In genomic region chr6:129601323-129601722, GRCh38 we compare ENCODE assay signal across 13 cellular contexts.
A peak's percentile ranks its signal among the peaks of the same experiment; 100 is the strongest.
DNase-seq lines count a peak whose midpoint lies in the region; ATAC-seq and TF ChIP-seq lines count a peak whose summit lies in the region.
"Had no signal": no experiment of that assay in that cellular context is flagged by ENCODE, and none has a peak within 500 bp of the region (broad histone marks: within the 10 kb centered on the region; RNA-seq: fewer than 3 reads in every experiment).

No MANE protein-coding gene starts in this region.

- no peaks in the 10 kb centered on the region for H3K4me1 ChIP-seq in breast epithelium
- H3K4me1 ChIP-seq in HEK293 (ENCODE audit: control insufficient read depth, insufficient read depth, low read length): no peaks in the 10 kb centered on the region
- peaks cover 0 to 3% (median 0%) of the 10 kb centered on the region in 4 donors for H3K4me1 ChIP-seq in upper lobe of left lung
- H3K4me1 ChIP-seq: BE2C had no signal

- H3K27ac Mint-ChIP-seq in MCF 10A (ENCODE audit: low read depth, unreplicated experiment): peak overlapping the region; percentile 6
- peak overlapping the region; percentile 77 for H3K27ac Mint-ChIP-seq in central memory CD8-positive, alpha-beta T cell (ENCODE audit: low read depth)
- peak overlapping the region; percentile 0 for H3K27ac Mint-ChIP-seq in stimulated activated naive B cell treated with anti-CD40 and anti-IgM and Interleukin-4, amounts not matched to agents 10 μg/mL and 1 μg/mL and 100 μg/mL, for 72 hours
- H3K27ac Mint-ChIP-seq: CD14-positive monocyte; CD8-positive, alpha-beta T cell had no signal

- DNase-seq in MCF 10A (ENCODE audit: unreplicated experiment): no peak
- no peak for DNase-seq in breast epithelium (ENCODE audit: low spot score in 2 of 2)
- DNase-seq in central memory CD8-positive, alpha-beta T cell (ENCODE audit: low spot score in 2 of 2): no peak
- DNase-seq in stimulated activated naive B cell treated with anti-CD40 and anti-IgM and Interleukin-4, amounts not matched to agents 10 μg/mL and 1 μg/mL and 100 μg/mL, for 72 hours: no peak
- DNase-seq in NOMO-1 (lab: John Stamatoyannopoulos, UW; ENCODE audit: unreplicated experiment in 2 of 2): no peak
- DNase-seq in upper lobe of left lung: no peak
- DNase-seq: BE2C; CD8-positive, alpha-beta T cell; COR-L47; DMS53; GM23248 had no signal

- H3K27ac ChIP-seq in breast epithelium: no peak overlapping the region
- H3K27ac ChIP-seq in HEK293 (ENCODE audit: extremely low read depth, low read depth, low read length): no peak overlapping the region
- H3K27ac ChIP-seq in upper lobe of left lung: no peak overlapping the region
- H3K27ac ChIP-seq: GM23248 had no signal

- H3K27me3 ChIP-seq in breast epithelium: no peaks in the 10 kb centered on the region
- no peaks in the 10 kb centered on the region for H3K27me3 ChIP-seq in upper lobe of left lung
- H3K27me3 ChIP-seq: BE2C had no signal

- no peaks in the 10 kb centered on the region for H3K36me3 ChIP-seq in breast epithelium
- no peaks in the 10 kb centered on the region for H3K36me3 ChIP-seq in HEK293 (ENCODE audit: control insufficient read depth in 2 of 2, insufficient read depth in 1 of 2, low read length in 2 of 2)
- peaks cover 0 to 25% (median 4%) of the 10 kb centered on the region in 4 donors for H3K36me3 ChIP-seq in upper lobe of left lung
- H3K36me3 ChIP-seq: BE2C had no signal

- H3K9me3 Mint-ChIP-seq in MCF 10A (ENCODE audit: unreplicated experiment): no peaks in the 10 kb centered on the region
- H3K9me3 Mint-ChIP-seq in central memory CD8-positive, alpha-beta T cell: no peaks in the 10 kb centered on the region
- no peaks in the 10 kb centered on the region for H3K9me3 Mint-ChIP-seq in stimulated activated naive B cell treated with anti-CD40 and anti-IgM and Interleukin-4, amounts not matched to agents 10 μg/mL and 1 μg/mL and 100 μg/mL, for 72 hours
- H3K9me3 Mint-ChIP-seq: CD14-positive monocyte; CD8-positive, alpha-beta T cell had no signal

- H3K9me3 ChIP-seq in breast epithelium (no peaks in the 10 kb centered on the region), HEK293 (ENCODE audit: control insufficient read depth, insufficient read depth, low read depth, low read length) (no peaks in the 10 kb centered on the region), upper lobe of left lung (no peaks in the 10 kb centered on the region)
- H3K9me3 ChIP-seq: BE2C had no signal

- H3K27me3 Mint-ChIP-seq in MCF 10A (ENCODE audit: insufficient read depth, unreplicated experiment): no peaks in the 10 kb centered on the region
- H3K27me3 Mint-ChIP-seq in central memory CD8-positive, alpha-beta T cell: no peaks in the 10 kb centered on the region
- H3K27me3 Mint-ChIP-seq in stimulated activated naive B cell treated with anti-CD40 and anti-IgM and Interleukin-4, amounts not matched to agents 10 μg/mL and 1 μg/mL and 100 μg/mL, for 72 hours: no peaks in the 10 kb centered on the region

- no peak for TF ChIP-seq EP300 in upper lobe of left lung (IDR thresholded peaks at IDR 0.05)

- H3K4me3 ChIP-seq in breast epithelium (no peak overlapping the region), HEK293 (ENCODE audit: low read depth, low read length) (no peak overlapping the region), upper lobe of left lung (no peak overlapping the region)
- H3K4me3 ChIP-seq: GM23248 had no signal

- POLR2A ChIA-PET in MCF 10A (lab: Yijun Ruan, JAX) (interaction anchor here (1.1 to 2.5 kb wide), 2 partner anchors 109 to 128 kb away, joined by 4 to 7 read pairs; partner anchors contain the start of gene ARHGAP18), HEK293 (lab: Yijun Ruan, JAX) (no interaction called here)

- no peaks in the 10 kb centered on the region for H3K36me3 Mint-ChIP-seq in MCF 10A (ENCODE audit: insufficient read depth, unreplicated experiment)
- peaks cover 4% of the 10 kb centered on the region for H3K36me3 Mint-ChIP-seq in central memory CD8-positive, alpha-beta T cell (ENCODE audit: insufficient read depth)
- H3K36me3 Mint-ChIP-seq in stimulated activated naive B cell treated with anti-CD40 and anti-IgM and Interleukin-4, amounts not matched to agents 10 μg/mL and 1 μg/mL and 100 μg/mL, for 72 hours: no peaks in the 10 kb centered on the region
- H3K36me3 Mint-ChIP-seq: CD8-positive, alpha-beta T cell had no signal

- no peak overlapping the region for H3K4me3 Mint-ChIP-seq in MCF 10A (ENCODE audit: unreplicated experiment)
- no peak overlapping the region for H3K4me3 Mint-ChIP-seq in central memory CD8-positive, alpha-beta T cell
- H3K4me3 Mint-ChIP-seq in stimulated activated naive B cell treated with anti-CD40 and anti-IgM and Interleukin-4, amounts not matched to agents 10 μg/mL and 1 μg/mL and 100 μg/mL, for 72 hours: no peak overlapping the region
- H3K4me3 Mint-ChIP-seq: CD14-positive monocyte; CD8-positive, alpha-beta T cell had no signal

- ATAC-seq in central memory CD8-positive, alpha-beta T cell (replicated peaks; ENCODE audit: extremely low read depth, poor library complexity, severe bottlenecking): no peak
- no peak for ATAC-seq in stimulated activated naive B cell treated with anti-CD40 and anti-IgM and Interleukin-4, amounts not matched to agents 10 μg/mL and 1 μg/mL and 100 μg/mL, for 72 hours (replicated peaks)
- no peak for ATAC-seq in upper lobe of left lung (ENCODE audit: low FRiP score in 2 of 2)
- ATAC-seq: CD8-positive, alpha-beta T cell had no signal

- WGBS in upper lobe of left lung, 2 donors: 91 to 96% methylated on average over 3 of the region's 3 CpGs

- no peak for TF ChIP-seq CTCF in MCF 10A (IDR thresholded peaks at IDR 0.05; ENCODE audit: unreplicated experiment)
- no peak for TF ChIP-seq CTCF in breast epithelium (IDR thresholded peaks at IDR 0.05)
- no peak for TF ChIP-seq CTCF in HEK293 (tag by site-specific recombination; IDR thresholded peaks at IDR 0.05)
- TF ChIP-seq CTCF in upper lobe of left lung (IDR thresholded peaks at IDR 0.05): no peak

- intact Hi-C loops in MCF 10A (cut with micrococcal nuclease): no loop called here
- intact Hi-C loops in breast epithelium (cut with DNase I; ENCODE audit: low total_unique reads): no loop called here

- CTCF ChIA-PET in MCF 10A (lab: Yijun Ruan, JAX): interaction anchor here (0.6 to 14.4 kb wide), 7 partner anchors 8 to 1837 kb away, joined by 3 to 315 read pairs (median 5); no protein-coding TSS in a partner anchor
- CTCF ChIA-PET in HEK293 (lab: Yijun Ruan, JAX): interaction anchor here (0.6 to 6.9 kb wide), 10 partner anchors 8 to 420 kb away, joined by 3 to 205 read pairs (median 4); no protein-coding TSS in a partner anchor

- BruUV-seq in MCF 10A (replicated peaks; lab: Mats Ljungman, UMichigan): no TSS peak

- H3K4me1 Mint-ChIP-seq in MCF 10A (ENCODE audit: insufficient read depth, unreplicated experiment): no peaks in the 10 kb centered on the region
- H3K4me1 Mint-ChIP-seq in central memory CD8-positive, alpha-beta T cell: no peaks in the 10 kb centered on the region
- peaks cover 0 to 2% of the 10 kb centered on the region in 2 donors for H3K4me1 Mint-ChIP-seq in stimulated activated naive B cell treated with anti-CD40 and anti-IgM and Interleukin-4, amounts not matched to agents 10 μg/mL and 1 μg/mL and 100 μg/mL, for 72 hours

- no peak for TF ChIP-seq POLR2A in breast epithelium (IDR thresholded peaks at IDR 0.05)
- no peak for TF ChIP-seq POLR2A in upper lobe of left lung (IDR thresholded peaks at IDR 0.05)

TF ChIP-seq in HEK293, 187 proteins besides CTCF, POLR2A, EP300 and RAD21:
- TF ChIP-seq RBAK (tag by site-specific recombination; IDR thresholded peaks at IDR 0.05): no peak
- peak; percentile 95 for TF ChIP-seq PRDM1 (tag by site-specific recombination; IDR thresholded peaks at IDR 0.05)
TF ChIP-seq in HEK293: peak in this region for 1.

Comparison
In these comparisons a context has a peak if more than half of its experiments do, and no peak if none do; other contexts are left out.
1. H3K27ac Mint-ChIP-seq: peak in every context shown above with its lines; median percentile 77 in central memory CD8-positive, alpha-beta T cell; 6 in MCF 10A; 0 in stimulated activated naive B cell treated with anti-CD40 and anti-IgM and Interleukin-4, amounts not matched to agents 10 μg/mL and 1 μg/mL and 100 μg/mL, for 72 hours.